ENCODE assay signal across 14 cellular contexts in genomic region chr21:37907076-37907475, GRCh38. TPM values are rescaled to one million over a fixed set of nuclear protein-coding genes. Genes with fewer than 3 reads are reported as not detected.
DNase-seq lines count a peak whose midpoint lies in the region.
"Had no signal": no experiment of that assay in that cellular context is flagged by ENCODE, and none has a peak within 500 bp of the region (broad histone marks: within the 10 kb centered on the region; RNA-seq: fewer than 3 reads in every experiment).

No MANE protein-coding gene starts in this region.

- DNase-seq in ELR (ENCODE audit: low read depth) (peak; percentile 35), M059J (ENCODE audit: low read depth) (peak; percentile 35), amniotic epithelial cell (ENCODE audit: low read depth) (peak; percentile 21), kidney tubule cell (ENCODE audit: low spot score) (peak; percentile 43), DMS153 (lab: John Stamatoyannopoulos, UW) (no peak), NCI-H187 treated with DMSO at 0.1 percent for 48 hours (lab: John Stamatoyannopoulos, UW) (no peak)
- DNase-seq in activated CD8-positive, alpha-beta memory T cell treated with anti-CD3 and anti-CD28 coated beads, Interleukin-2, amount 50 U/mL, for 48 hours, result no peak
- DNase-seq: BE2C; CD4-positive, alpha-beta memory T cell; DND-41; GOT3; H9 had no signal

RNA-seq across cellular contexts. Expression of gene KCNJ6, which starts 9.2 kb away (rescaled TPM):
- 0.12 and 0.15 TPM in 2 replicates for total RNA-seq in M059J (2014; rRNA removed; shearing (Covaris generic))
- total RNA-seq: CD4-positive, alpha-beta memory T cell; GM12878; HepG2 had no signal

Comparison
In these comparisons a context has a peak if more than half of its experiments do, and no peak if none do; other contexts are left out.
1. DNase-seq: peak in ELR (single experiment), M059J (single experiment), amniotic epithelial cell (single experiment) and kidney tubule cell (single experiment); none in DMS153 (single experiment), NCI-H187 treated with DMSO at 0.1 percent for 48 hours (single experiment) and activated CD8-positive, alpha-beta memory T cell treated with anti-CD3 and anti-CD28 coated beads, Interleukin-2, amount 50 U/mL, for 48 hours (single experiment).